In genomic region chr3:180922242-180922641, GRCh38 we compare ENCODE assay signal across 18 cellular contexts.
"Had no signal": no experiment of that assay in that cellular context is flagged by ENCODE, and none has a peak within 500 bp of the region (broad histone marks: within the 10 kb centered on the region; RNA-seq: fewer than 3 reads in every experiment).

No MANE protein-coding gene starts in this region.

- ATAC-seq: effector memory CD8-positive, alpha-beta T cell; left cardiac atrium had no signal

- H3K4me3 Mint-ChIP-seq: activated CD4-positive, alpha-beta memory T cell treated with anti-CD3 and anti-CD28 coated beads, Interleukin-2, amount 10 ng/mL, durations not matched to agents 7 days and 5 days; activated naive CD8-positive, alpha-beta T cell treated with anti-CD3 and anti-CD28 coated beads for 36 hours; nephron; T-helper 2 cell treated with Interferon-gamma antibody and Interleukin-4, amounts not matched to agents 5 μg/mL and 100 μg/mL, for 36 hours; type B pancreatic cell had no signal

- H3K27me3 Mint-ChIP-seq: activated CD4-positive, alpha-beta memory T cell treated with anti-CD3 and anti-CD28 coated beads, Interleukin-2, amount 10 ng/mL, durations not matched to agents 7 days and 5 days; activated naive CD8-positive, alpha-beta T cell treated with anti-CD3 and anti-CD28 coated beads for 36 hours; effector memory CD8-positive, alpha-beta T cell; type B pancreatic cell had no signal

- H3K27ac Mint-ChIP-seq: activated CD4-positive, alpha-beta memory T cell treated with anti-CD3 and anti-CD28 coated beads, Interleukin-2, amount 10 ng/mL, durations not matched to agents 7 days and 5 days; activated naive CD8-positive, alpha-beta T cell treated with anti-CD3 and anti-CD28 coated beads for 36 hours; nephron; T-helper 2 cell treated with Interferon-gamma antibody and Interleukin-4, amounts not matched to agents 5 μg/mL and 100 μg/mL, for 36 hours; type B pancreatic cell had no signal

- H3K4me3 ChIP-seq: cardiac muscle cell had no signal

- H3K27me3 ChIP-seq: cardiac muscle cell had no signal

- H3K36me3 ChIP-seq: cardiac muscle cell had no signal

- H3K9me3 Mint-ChIP-seq: activated CD4-positive, alpha-beta memory T cell treated with anti-CD3 and anti-CD28 coated beads, Interleukin-2, amount 10 ng/mL, durations not matched to agents 7 days and 5 days; activated naive CD8-positive, alpha-beta T cell treated with anti-CD3 and anti-CD28 coated beads for 36 hours; effector memory CD8-positive, alpha-beta T cell; nephron; T-helper 2 cell treated with Interferon-gamma antibody and Interleukin-4, amounts not matched to agents 5 μg/mL and 100 μg/mL, for 36 hours had no signal

- H3K27ac ChIP-seq: cardiac muscle cell had no signal

- FAIRE-seq: TTC549 had no signal

- DNase-seq: activated CD4-positive, alpha-beta memory T cell treated with anti-CD3 and anti-CD28 coated beads, Interleukin-2, amount 10 ng/mL, durations not matched to agents 7 days and 5 days; activated CD4-positive, alpha-beta T cell treated with anti-CD3 and anti-CD28 coated beads for 4 hours; activated CD8-positive, alpha-beta memory T cell treated with anti-CD3 and anti-CD28 coated beads, Interleukin-2, amount 50 U/mL, for 48 hours; activated naive CD8-positive, alpha-beta T cell treated with anti-CD3 and anti-CD28 coated beads for 36 hours; amygdala; effector memory CD8-positive, alpha-beta T cell; foreskin fibroblast; hippocampal formation; left cardiac atrium; mesendoderm; retina; stimulated activated CD8-positive, alpha-beta memory T cell treated with anti-CD3 and anti-CD28 coated beads, Interleukin-4, amount 100 ng/mL, for 48 hours; stimulated activated naive CD4-positive, alpha-beta T cell treated with Interleukin-2 at 50 U/mL for 16 hours had no signal
